ENCODE assay signal across 1 cellular context in genomic region chr9:137286980-137287383, GRCh38.
TF ChIP-seq lines count a peak whose summit lies in the region.

No MANE protein-coding gene starts in this region.

TF ChIP-seq in HepG2, 621 proteins besides CTCF, POLR2A, EP300 and RAD21 (continued from another document):
- TF ChIP-seq ZNF30 (CRISPR knock-in tag; IDR thresholded peaks at IDR 0.05) (no peak), AKAP8 (CRISPR knock-in tag; IDR thresholded peaks at IDR 0.05) (no peak), THAP9 (CRISPR knock-in tag; IDR thresholded peaks at IDR 0.05; ENCODE audit: borderline replicate concordance) (0 out of 2 replicates have a peak, but pooled peaks have one; percentile 24), STAG1 (CRISPR knock-in tag; IDR thresholded peaks at IDR 0.05) (peak; percentile 91), POGK (CRISPR knock-in tag; conservative IDR thresholded peaks at IDR 0.05) (no peak), TFDP1 (CRISPR knock-in tag; IDR thresholded peaks at IDR 0.05; ENCODE audit: borderline replicate concordance) (peak; percentile 75; the same call in 1 of the 2 replicates), NRL (CRISPR knock-in tag; IDR thresholded peaks at IDR 0.05; ENCODE audit: borderline replicate concordance) (peak; percentile 66; the same call in 1 of the 2 replicates), NFE2L1 (CRISPR knock-in tag; IDR thresholded peaks at IDR 0.05; ENCODE audit: borderline replicate concordance) (0 out of 2 replicates have a peak, but pooled peaks have one; percentile 33), ETV6 (CRISPR knock-in tag; conservative IDR thresholded peaks at IDR 0.05) (no peak), ZNF33B (CRISPR knock-in tag; IDR thresholded peaks at IDR 0.05) (no peak), ZSCAN5A (CRISPR knock-in tag; IDR thresholded peaks at IDR 0.05; ENCODE audit: borderline replicate concordance) (no peak), PRDM15 (CRISPR knock-in tag; IDR thresholded peaks at IDR 0.05) (no peak), SNAPC2 (CRISPR knock-in tag; IDR thresholded peaks at IDR 0.05) (no peak), ERF (CRISPR knock-in tag; IDR thresholded peaks at IDR 0.05) (0 out of 2 replicates have a peak, but pooled peaks have one; percentile 33), MXD3 (CRISPR knock-in tag; IDR thresholded peaks at IDR 0.05) (peak; percentile 18; the same call in 1 of the 2 replicates), SAP130 (CRISPR knock-in tag; IDR thresholded peaks at IDR 0.05; ENCODE audit: low read depth) (peak; percentile 59; the same call in 1 of the 2 replicates), ZNF839 (CRISPR knock-in tag; IDR thresholded peaks at IDR 0.05; ENCODE audit: borderline replicate concordance) (peak; percentile 43; the same call in 1 of the 2 replicates), PLSCR1 (CRISPR knock-in tag; IDR thresholded peaks at IDR 0.05; ENCODE audit: borderline replicate concordance) (no peak), ZBTB7A (CRISPR knock-in tag; IDR thresholded peaks at IDR 0.05) (0 out of 2 replicates have a peak, but pooled peaks have one; percentile 26), GATAD2A (CRISPR knock-in tag; IDR thresholded peaks at IDR 0.05) (peak; percentile 31; the same call in 1 of the 2 replicates), MAX (IDR thresholded peaks at IDR 0.05) (peak; percentile 89), MAFK (conservative IDR thresholded peaks at IDR 0.05 in 1 of 2, IDR thresholded peaks at IDR 0.05 in 1 of 2; ENCODE audit: low read length in 2 of 2) (0 out of 4 replicates have a peak, but pooled peaks of 1 of the 2 experiments have one; percentile 4), BRCA1 (CRISPR knock-in tag; IDR thresholded peaks at IDR 0.05) (no peak), DRAP1 (CRISPR knock-in tag; IDR thresholded peaks at IDR 0.05) (0 out of 2 replicates have a peak, but pooled peaks have one; percentile 19), IRF2 (CRISPR knock-in tag; IDR thresholded peaks at IDR 0.05) (peak; percentile 29; the same call in 1 of the 2 replicates), HMGXB4 (CRISPR knock-in tag; IDR thresholded peaks at IDR 0.05; ENCODE audit: borderline replicate concordance in 1 of 2, low read depth in 1 of 2) (peak in 1 of 2 experiments; percentile 62; a peak in 1 of 4 replicates), SMAD9 (CRISPR knock-in tag; IDR thresholded peaks at IDR 0.05) (no peak), BORCS8-MEF2B (CRISPR knock-in tag; IDR thresholded peaks at IDR 0.05) (peak; percentile 59; the same call in 1 of the 2 replicates), HNF1A (IDR thresholded peaks at IDR 0.05; ENCODE audit: low read depth) (no peak), HNF1A (CRISPR knock-in tag; IDR thresholded peaks at IDR 0.05; ENCODE audit: borderline replicate concordance) (no peak), MYC (CRISPR knock-in tag; IDR thresholded peaks at IDR 0.05; ENCODE audit: borderline replicate concordance) (peak; percentile 81; the same call in 1 of the 2 replicates), RXRA (CRISPR knock-in tag; IDR thresholded peaks at IDR 0.05) (peak; percentile 31; the same call in 1 of the 2 replicates), RARA (CRISPR knock-in tag; IDR thresholded peaks at IDR 0.05) (no peak), U2AF2 (IDR thresholded peaks at IDR 0.05; ENCODE audit: low read depth, low read length) (no peak), ZNF781 (CRISPR knock-in tag; IDR thresholded peaks at IDR 0.05; ENCODE audit: borderline replicate concordance, not compliant biosample characterization) (no peak), HOXA3 (CRISPR knock-in tag; IDR thresholded peaks at IDR 0.05) (peak; percentile 36; the same call in 1 of the 2 replicates)
